ENCODE assay signal across 17 cellular contexts in the genomic region with DNA sequence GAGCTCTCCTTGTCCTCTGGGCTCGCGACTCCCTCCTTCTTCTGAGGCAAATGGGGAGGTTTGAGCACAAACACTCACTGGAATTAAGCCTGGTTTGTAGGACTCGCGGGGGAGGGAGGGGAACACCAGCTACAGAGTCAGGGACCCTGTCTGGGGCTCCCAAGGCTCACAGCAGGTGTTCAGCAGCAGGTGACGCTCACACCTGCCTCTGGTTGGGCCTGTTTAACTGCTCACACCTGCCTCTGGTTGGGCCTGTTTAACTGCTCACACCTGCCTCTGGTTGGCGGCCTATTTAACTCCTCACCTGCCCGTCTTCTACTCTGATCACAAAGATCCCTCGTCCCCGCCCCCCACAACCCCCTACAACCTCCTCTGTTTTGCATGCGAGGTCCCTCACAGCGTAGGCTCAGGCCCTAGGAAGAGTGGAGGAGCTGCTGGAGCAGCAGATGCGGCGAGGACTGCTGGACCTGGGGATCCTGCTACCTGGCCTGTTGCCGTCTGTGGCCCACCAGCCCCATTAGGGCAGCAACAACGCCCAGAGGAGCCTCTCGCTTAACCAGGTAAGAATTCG.
A peak's percentile ranks its signal among the peaks of the same experiment; 100 is the strongest.
DNase-seq lines count a peak whose midpoint lies in the region; ATAC-seq and TF ChIP-seq lines count a peak whose summit lies in the region.
"Had no signal": no experiment of that assay in that cellular context is flagged by ENCODE, and none has a peak within 500 bp of the region (broad histone marks: within the 10 kb centered on the region; RNA-seq: fewer than 3 reads in every experiment).

No MANE protein-coding gene starts in this region.

- no peaks in the 10 kb centered on the region for H3K79me1 ChIP-seq in neuronal stem cell (ENCODE audit: low read depth, low read length)

- H3K9me3 ChIP-seq in colonic mucosa (no peaks in the 10 kb centered on the region), neuronal stem cell (replicated peaks in 1 of 2; ENCODE audit: control insufficient read depth in 2 of 2, insufficient read depth in 1 of 2, low read depth in 1 of 2, low read length in 2 of 2) (peaks cover 0 to 3% of the 10 kb centered on the region in 2 donors)
- H3K9me3 ChIP-seq: breast epithelium, heart right ventricle, Peyer's patch, thoracic aorta had no signal

- H4K8ac ChIP-seq in neuronal stem cell (ENCODE audit: low read depth, low read length): no peak overlapping the region

- no peak for TF ChIP-seq CTCF in colonic mucosa (IDR thresholded peaks at IDR 0.05)

- H3K4me2 ChIP-seq in neuronal stem cell (ENCODE audit: insufficient read depth, low read length, poor library complexity, severe bottlenecking): no peak overlapping the region

- DNase-seq in DMS53 treated with DMSO at 0.1 percent for 48 hours (lab: John Stamatoyannopoulos, UW; ENCODE audit: unreplicated experiment): peak; percentile 66
- DNase-seq in NCI-H1105 (lab: John Stamatoyannopoulos, UW): peak; percentile 50
- peak; percentile 26 for DNase-seq in colonic mucosa
- DNase-seq in neuronal stem cell (ENCODE audit: low spot score): no peak
- DNase-seq: heart right ventricle; kidney glomerular epithelial cell; MM.1S; NCI-H524; Peyer's patch; stimulated activated CD4-positive, alpha-beta T cell treated with anti-CD3 and anti-CD28 coated beads, Interleukin-4, amount 100 ng/mL, for 4 hours; WERI-Rb-1 had no signal

- peak overlapping the region; percentile 96 for H2AK5ac ChIP-seq in neuronal stem cell (ENCODE audit: low read depth, low read length)

- H2BK12ac ChIP-seq in neuronal stem cell (ENCODE audit: low read length): peak overlapping the region; percentile 64

- H3K36me3 ChIP-seq in colonic mucosa (no peaks in the 10 kb centered on the region), neuronal stem cell (replicated peaks in 1 of 2; ENCODE audit: control insufficient read depth in 2 of 2, insufficient read depth in 2 of 2, low read length in 2 of 2) (no peaks in the 10 kb centered on the region)
- H3K36me3 ChIP-seq: breast epithelium, heart right ventricle, Peyer's patch, thoracic aorta, WERI-Rb-1 had no signal

- H2BK15ac ChIP-seq in neuronal stem cell (ENCODE audit: low read length): peak overlapping the region; percentile 91

- peak overlapping the region; percentile 61 for H3K18ac ChIP-seq in neuronal stem cell (ENCODE audit: low read length)

- no peaks in the 10 kb centered on the region for H3K27me3 ChIP-seq in colonic mucosa
- peaks cover 0 to 6% (median 2%) of the 10 kb centered on the region in 3 experiments for H3K27me3 ChIP-seq in neuronal stem cell (ENCODE audit: control insufficient read depth in 3 of 3, insufficient read depth in 3 of 3, low read depth in 1 of 3, low read length in 3 of 3)
- H3K27me3 ChIP-seq: Peyer's patch had no signal

- H3K4me3 ChIP-seq in colonic mucosa: no peak overlapping the region
- no peak overlapping the region for H3K4me3 ChIP-seq in neuronal stem cell (ENCODE audit: low read length in 2 of 2)
- H3K4me3 ChIP-seq: breast epithelium, Peyer's patch had no signal

- H2AFZ ChIP-seq in neuronal stem cell (ENCODE audit: low read length): no peak overlapping the region
- H2AFZ ChIP-seq: parathyroid adenoma had no signal

- ATAC-seq in HG02571 (IDR thresholded peaks at IDR 0.05; ENCODE audit: unreplicated experiment) (no peak), HG03342 (IDR thresholded peaks at IDR 0.05; ENCODE audit: unreplicated experiment) (no peak), HG03025 (IDR thresholded peaks at IDR 0.05; ENCODE audit: low FRiP score, unreplicated experiment) (no peak)

- no peak overlapping the region for H3K14ac ChIP-seq in neuronal stem cell (ENCODE audit: low read length)

- no CpG with 5 or more reads among the region's 17 CpGs for WGBS in neuronal stem cell (ENCODE audit: extremely low coverage in 2 of 2, insufficient read length in 2 of 2, insufficient replicate concordance in 1 of 2), 2 donors

- H3K9ac ChIP-seq in colonic mucosa (ENCODE audit: low read depth in 2 of 2, low read length in 2 of 2) (no peak overlapping the region), neuronal stem cell (ENCODE audit: low read depth, low read length, poor library complexity) (no peak overlapping the region)
- H3K9ac ChIP-seq: parathyroid adenoma had no signal

- intact Hi-C loops in colonic mucosa (cut with DNase I): no loop called here

- no peak overlapping the region for H3K23ac ChIP-seq in neuronal stem cell (ENCODE audit: low read depth, low read length, poor library complexity)

- H4K91ac ChIP-seq in neuronal stem cell (ENCODE audit: low read depth, low read length, poor library complexity): no peak overlapping the region

- no peak overlapping the region for H3K4ac ChIP-seq in neuronal stem cell (ENCODE audit: low read length)

- no peaks in the 10 kb centered on the region for H3K4me1 ChIP-seq in colonic mucosa
- peaks cover 0 to 22% of the 10 kb centered on the region in 2 donors for H3K4me1 ChIP-seq in neuronal stem cell (ENCODE audit: control insufficient read depth in 2 of 2, insufficient read depth in 1 of 2, low read depth in 1 of 2, low read length in 2 of 2)
- H3K4me1 ChIP-seq: breast epithelium, parathyroid adenoma had no signal

- H3K27ac ChIP-seq in colonic mucosa: no peak overlapping the region
- H3K27ac ChIP-seq in neuronal stem cell (replicated peaks; ENCODE audit: low read length): no peak overlapping the region
- H3K27ac ChIP-seq: breast epithelium, heart right ventricle, parathyroid adenoma, WERI-Rb-1 had no signal

- peak overlapping the region; percentile 72 for H2BK5ac ChIP-seq in neuronal stem cell (ENCODE audit: low read length)

- no peak overlapping the region for H2BK120ac ChIP-seq in neuronal stem cell (ENCODE audit: low read depth, low read length)
